8 cellular contexts compared by ENCODE assay signal in genomic region chr21:45109831-45110492, GRCh38. TPM values are rescaled to one million over a fixed set of nuclear protein-coding genes. Genes with fewer than 3 reads are reported as not detected.
DNase-seq lines count a peak whose midpoint lies in the region; ATAC-seq and TF ChIP-seq lines count a peak whose summit lies in the region.

No MANE protein-coding gene starts in this region.

- H3K4me3 Mint-ChIP-seq in T-helper 17 cell: peak overlapping the region; percentile 62
- peak overlapping the region; percentile 72 to 85 for H3K4me3 Mint-ChIP-seq in stimulated activated naive CD8-positive, alpha-beta T cell treated with anti-CD3 and anti-CD28 coated beads, Interleukin-15, amount 100 ng/mL, for 72 hours

- no peaks in the 10 kb centered on the region for H3K9me3 ChIP-seq in cardiac muscle cell (ENCODE audit: low read depth)
- no peaks in the 10 kb centered on the region for H3K9me3 ChIP-seq in T-helper 17 cell (ENCODE audit: control insufficient read depth, low read length, poor library complexity, severe bottlenecking)

- H3K36me3 ChIP-seq in cardiac muscle cell: no peaks in the 10 kb centered on the region

- peaks cover 42% of the 10 kb centered on the region for H3K4me1 ChIP-seq in cardiac muscle cell (ENCODE audit: low read depth)

- peaks cover 49% of the 10 kb centered on the region for H3K4me1 Mint-ChIP-seq in T-helper 17 cell
- H3K4me1 Mint-ChIP-seq in stimulated activated naive CD8-positive, alpha-beta T cell treated with anti-CD3 and anti-CD28 coated beads, Interleukin-15, amount 100 ng/mL, for 72 hours: peaks cover 80% of the 10 kb centered on the region

- TF ChIP-seq CTCF in cardiac muscle cell (IDR thresholded peaks at IDR 0.05; ENCODE audit: low read depth, low read length): no peak

- H3K36me3 Mint-ChIP-seq in T-helper 17 cell (ENCODE audit: low read depth): no peaks in the 10 kb centered on the region

- ATAC-seq in HG03159 (IDR thresholded peaks at IDR 0.05; ENCODE audit: unreplicated experiment) (peak; percentile 83), T-helper 17 cell (peak; percentile 73), SK-N-SH treated with all-trans-retinoic acid at 6 μM for 48 hours (no peak)
- ATAC-seq in stimulated activated naive CD8-positive, alpha-beta T cell treated with anti-CD3 and anti-CD28 coated beads, Interleukin-15, amount 100 ng/mL, for 72 hours: peak; percentile 86

- H3K27me3 Mint-ChIP-seq in T-helper 17 cell: no peaks in the 10 kb centered on the region
- no peaks in the 10 kb centered on the region for H3K27me3 Mint-ChIP-seq in stimulated activated naive CD8-positive, alpha-beta T cell treated with anti-CD3 and anti-CD28 coated beads, Interleukin-15, amount 100 ng/mL, for 72 hours

- no peaks in the 10 kb centered on the region for H3K27me3 ChIP-seq in cardiac muscle cell

- DNase-seq in cardiac muscle cell (ENCODE audit: low read depth in 1 of 2, low spot score in 1 of 2) (peak in 1 of 2 donors; percentile 45), cardiac septum (ENCODE audit: low spot score) (no peak), T-helper 17 cell (no peak), head of caudate nucleus (peak in 34 of 42 donors; percentile 28 to 82 (median 52)), NCI-H510A treated with DMSO at 0.1 percent for 48 hours (lab: John Stamatoyannopoulos, UW) (no peak)
- DNase-seq in stimulated activated naive CD8-positive, alpha-beta T cell treated with anti-CD3 and anti-CD28 coated beads, Interleukin-15, amount 100 ng/mL, for 72 hours: peak; percentile 36 to 38

- peak overlapping the region; percentile 61 for H3K27ac ChIP-seq in cardiac muscle cell

- H3K27ac Mint-ChIP-seq in T-helper 17 cell: no peak overlapping the region
- peak overlapping the region; percentile 58 to 89 for H3K27ac Mint-ChIP-seq in stimulated activated naive CD8-positive, alpha-beta T cell treated with anti-CD3 and anti-CD28 coated beads, Interleukin-15, amount 100 ng/mL, for 72 hours

- no peak overlapping the region for H3K4me3 ChIP-seq in cardiac muscle cell

- H3K9me3 Mint-ChIP-seq in stimulated activated naive CD8-positive, alpha-beta T cell treated with anti-CD3 and anti-CD28 coated beads, Interleukin-15, amount 100 ng/mL, for 72 hours: no peaks in the 10 kb centered on the region

- intact Hi-C loops in cardiac septum (cut with DNase I): no loop called here
- intact Hi-C loops in head of caudate nucleus (cut with DNase I): no loop called here

TF ChIP-seq in SK-N-SH treated with all-trans-retinoic acid at 6 μM for 48 hours, 23 proteins besides CTCF, POLR2A, EP300 and RAD21:
- no peak for TF ChIP-seq CREB5 (CRISPR knock-in tag; IDR thresholded peaks at IDR 0.05; ENCODE audit: low read depth)
- TF ChIP-seq TSHZ2 (CRISPR knock-in tag; IDR thresholded peaks at IDR 0.05): no peak
- TF ChIP-seq PPARA (CRISPR knock-in tag; IDR thresholded peaks at IDR 0.05; ENCODE audit: borderline replicate concordance): no peak
- no peak for TF ChIP-seq ZC3H10 (CRISPR knock-in tag; IDR thresholded peaks at IDR 0.05)
- no peak for TF ChIP-seq GLIS3 (CRISPR knock-in tag; IDR thresholded peaks at IDR 0.05)
- TF ChIP-seq ISL1 (CRISPR knock-in tag; IDR thresholded peaks at IDR 0.05): no peak
- no peak for TF ChIP-seq ARNTL (CRISPR knock-in tag; IDR thresholded peaks at IDR 0.05; ENCODE audit: borderline replicate concordance, low read depth)
- TF ChIP-seq TCF4 (CRISPR knock-in tag; IDR thresholded peaks at IDR 0.05; ENCODE audit: borderline replicate concordance): no peak
- no peak for TF ChIP-seq ZNF8 (CRISPR knock-in tag; IDR thresholded peaks at IDR 0.05)
- no peak for TF ChIP-seq ESRRG (CRISPR knock-in tag; IDR thresholded peaks at IDR 0.05)
- no peak for TF ChIP-seq CSDC2 (CRISPR knock-in tag; IDR thresholded peaks at IDR 0.05)
- no peak for TF ChIP-seq ZFP3 (CRISPR knock-in tag; IDR thresholded peaks at IDR 0.05)
- no peak for TF ChIP-seq ZFP30 (CRISPR knock-in tag; IDR thresholded peaks at IDR 0.05)
- TF ChIP-seq POU6F1 (CRISPR knock-in tag; IDR thresholded peaks at IDR 0.05; ENCODE audit: borderline replicate concordance, low read depth): no peak
- no peak for TF ChIP-seq BACH2 (CRISPR knock-in tag; IDR thresholded peaks at IDR 0.05; ENCODE audit: borderline replicate concordance)
- TF ChIP-seq TOX (CRISPR knock-in tag; IDR thresholded peaks at IDR 0.05; ENCODE audit: borderline replicate concordance): no peak

RNA-seq across cellular contexts. Expression of gene ADARB1, which starts 35.6 kb away (rescaled TPM):
- total RNA-seq in cardiac muscle cell: 10.7 and 14.0 TPM in 2 replicates
- polyA plus RNA-seq in cardiac muscle cell: 9.4 and 11.1 TPM in 2 replicates
- total RNA-seq in cardiac septum: 13.7 TPM
- 10 to 100 TPM; 28.4 to 37.0 TPM for total RNA-seq in T-helper 17 cell

Comparison
In these comparisons a context has a peak if more than half of its experiments do, and no peak if none do; other contexts are left out.
1. DNase-seq: peak in head of caudate nucleus (34 of 42) and stimulated activated naive CD8-positive, alpha-beta T cell treated with anti-CD3 and anti-CD28 coated beads, Interleukin-15, amount 100 ng/mL, for 72 hours (2 of 2); none in cardiac septum (single experiment), T-helper 17 cell (0 of 3) and NCI-H510A treated with DMSO at 0.1 percent for 48 hours (single experiment).